11 cellular contexts compared by ENCODE assay signal in the genomic region with DNA sequence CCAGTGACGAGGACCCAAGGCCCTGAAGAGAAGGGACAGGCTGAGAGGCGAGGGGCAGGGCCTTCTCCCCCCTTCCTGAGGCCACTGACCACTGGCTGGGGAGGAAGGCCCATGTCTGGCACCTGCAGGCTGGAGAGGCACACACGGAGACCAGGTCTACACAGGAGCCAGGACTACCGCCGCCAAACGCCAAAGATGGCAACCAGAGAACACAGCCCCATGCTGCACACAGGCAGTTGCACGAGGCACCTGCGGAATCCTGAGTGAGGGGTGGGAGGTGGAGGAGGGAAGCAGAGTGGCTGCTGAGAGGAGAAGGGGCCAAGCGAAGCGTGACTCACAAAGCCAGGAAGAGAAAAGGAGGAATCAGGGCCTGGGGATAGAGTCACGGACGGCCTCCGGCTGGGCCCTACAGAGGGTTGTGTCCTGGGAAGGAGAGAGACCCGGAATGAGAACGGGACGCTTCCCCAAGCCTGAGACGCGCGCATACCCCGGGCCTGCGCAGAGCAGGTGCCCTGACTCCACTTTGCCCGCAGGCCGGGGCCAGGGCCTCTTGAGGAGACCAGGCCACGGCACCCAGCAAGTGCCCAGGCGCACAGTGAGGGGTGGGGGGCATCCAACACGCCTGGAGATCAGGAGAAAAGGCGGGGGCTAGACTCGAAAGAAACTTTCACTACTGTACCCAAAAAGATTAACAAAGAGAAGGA. TPM values are rescaled to one million over a fixed set of nuclear protein-coding genes. Genes with fewer than 3 reads are reported as not detected.
DNase-seq lines count a peak whose midpoint lies in the region; ATAC-seq and TF ChIP-seq lines count a peak whose summit lies in the region.
"Had no signal": no experiment of that assay in that cellular context is flagged by ENCODE, and none has a peak within 500 bp of the region (broad histone marks: within the 10 kb centered on the region; RNA-seq: fewer than 3 reads in every experiment).

No MANE protein-coding gene starts in this region.

- H3K9me3 ChIP-seq in left lung (no peaks in the 10 kb centered on the region), stomach (no peaks in the 10 kb centered on the region)

- no peak for TF ChIP-seq POLR2A in stomach (IDR thresholded peaks at IDR 0.05)

- 89 to 94% (median 92%) methylated on average over 28 of the region's 28 CpGs for WGBS in stomach, 5 donors

- peaks cover 18% of the 10 kb centered on the region for H3K4me1 Mint-ChIP-seq in activated T-cell treated with anti-CD3 and anti-CD28 coated beads, Interleukin-2, amount 50 U/mL, for 24 hours (ENCODE audit: low read depth)
- peaks cover 13% of the 10 kb centered on the region for H3K4me1 Mint-ChIP-seq in activated T-helper 2 cell treated with anti-CD3 and anti-CD28 coated beads, Interferon-gamma antibody, Interleukin-2, Interleukin-4, amounts not matched to agents 10 μg/mL and 5 μg/mL and 100 μg/mL, durations not matched to agents 14 hours and 24 hours and 36 hours (ENCODE audit: low read depth)

- H3K27me3 Mint-ChIP-seq in activated T-cell treated with anti-CD3 and anti-CD28 coated beads, Interleukin-2, amount 50 U/mL, for 24 hours: no peaks in the 10 kb centered on the region
- no peaks in the 10 kb centered on the region for H3K27me3 Mint-ChIP-seq in activated T-helper 2 cell treated with anti-CD3 and anti-CD28 coated beads, Interferon-gamma antibody, Interleukin-2, Interleukin-4, amounts not matched to agents 10 μg/mL and 5 μg/mL and 100 μg/mL, durations not matched to agents 14 hours and 24 hours and 36 hours (ENCODE audit: low read depth)

- no peak overlapping the region for H3K4me3 Mint-ChIP-seq in activated T-cell treated with anti-CD3 and anti-CD28 coated beads, Interleukin-2, amount 50 U/mL, for 24 hours
- no peak overlapping the region for H3K4me3 Mint-ChIP-seq in activated T-helper 2 cell treated with anti-CD3 and anti-CD28 coated beads, Interferon-gamma antibody, Interleukin-2, Interleukin-4, amounts not matched to agents 10 μg/mL and 5 μg/mL and 100 μg/mL, durations not matched to agents 14 hours and 24 hours and 36 hours (ENCODE audit: low read depth)

- in situ Hi-C loops in brain microvascular endothelial cell (cut with HindIII; ENCODE audit: low pct_ligation_motif_present, low sequenced_read_pairs): no loop called here

- no peak for ATAC-seq in left lung

- H3K4me1 ChIP-seq in left lung (peaks cover 0 to 9% of the 10 kb centered on the region in 2 donors), stomach (peaks cover 4 to 21% (median 17%) of the 10 kb centered on the region in 4 donors)

- DNase-seq in activated T-cell treated with anti-CD3 and anti-CD28 coated beads, Interleukin-2, amount 50 U/mL, for 24 hours: no peak
- no peak for DNase-seq in activated T-cell treated with anti-CD3 and anti-CD28 coated beads, Interleukin-2, amount 50 U/mL, for 1 hour
- no peak for DNase-seq in activated T-helper 2 cell treated with anti-CD3 and anti-CD28 coated beads, Interferon-gamma antibody, Interleukin-2, Interleukin-4, amounts not matched to agents 10 μg/mL and 5 μg/mL and 100 μg/mL, durations not matched to agents 14 hours and 24 hours and 36 hours (ENCODE audit: low spot score)
- peak in 1 of 2 donors; percentile 68 for DNase-seq in left lung
- no peak for DNase-seq in stomach
- DNase-seq in OCI-M2 (lab: John Stamatoyannopoulos, UW; ENCODE audit: unreplicated experiment): no peak
- DNase-seq in NCI-H82 (lab: John Stamatoyannopoulos, UW): no peak
- DNase-seq in brain microvascular endothelial cell: no peak
- DNase-seq: NCI-H1417 treated with DMSO at 0.1 percent for 48 hours, PC-9 had no signal

- H3K27ac ChIP-seq in left lung (peak overlapping the region; percentile 24 to 53), stomach (peak overlapping the region in 4 of 5 donors; percentile 32 to 63 (median 44)), brain microvascular endothelial cell (no peak overlapping the region)
- H3K27ac ChIP-seq: PC-9 had no signal

- H3K9me3 Mint-ChIP-seq in activated T-cell treated with anti-CD3 and anti-CD28 coated beads, Interleukin-2, amount 50 U/mL, for 24 hours: no peaks in the 10 kb centered on the region
- H3K9me3 Mint-ChIP-seq in activated T-helper 2 cell treated with anti-CD3 and anti-CD28 coated beads, Interferon-gamma antibody, Interleukin-2, Interleukin-4, amounts not matched to agents 10 μg/mL and 5 μg/mL and 100 μg/mL, durations not matched to agents 14 hours and 24 hours and 36 hours: no peaks in the 10 kb centered on the region

- TF ChIP-seq CTCF in left lung (IDR thresholded peaks at IDR 0.05) (no peak), stomach (IDR thresholded peaks at IDR 0.05) (no peak), brain microvascular endothelial cell (IDR thresholded peaks at IDR 0.05; ENCODE audit: low read depth, low read length, missing control alignments) (no peak)

- H3K36me3 Mint-ChIP-seq in activated T-cell treated with anti-CD3 and anti-CD28 coated beads, Interleukin-2, amount 50 U/mL, for 24 hours (ENCODE audit: low read depth): peaks cover 92% of the 10 kb centered on the region
- peaks cover 30% of the 10 kb centered on the region for H3K36me3 Mint-ChIP-seq in activated T-helper 2 cell treated with anti-CD3 and anti-CD28 coated beads, Interferon-gamma antibody, Interleukin-2, Interleukin-4, amounts not matched to agents 10 μg/mL and 5 μg/mL and 100 μg/mL, durations not matched to agents 14 hours and 24 hours and 36 hours (ENCODE audit: low read depth)

- no peaks in the 10 kb centered on the region for H3K27me3 ChIP-seq in left lung
- no peaks in the 10 kb centered on the region for H3K27me3 ChIP-seq in stomach
- H3K27me3 ChIP-seq in brain microvascular endothelial cell (replicated peaks): no peaks in the 10 kb centered on the region

- intact Hi-C loops in activated T-helper 2 cell treated with anti-CD3 and anti-CD28 coated beads, Interferon-gamma antibody, Interleukin-2, Interleukin-4, amounts not matched to agents 10 μg/mL and 5 μg/mL and 100 μg/mL, durations not matched to agents 14 hours and 24 hours and 36 hours (cut with micrococcal nuclease): no loop called here
- intact Hi-C loops in left lung (cut with DNase I): no loop called here
- intact Hi-C loops in stomach (cut with DNase I; ENCODE audit: low total_unique reads): no loop called here

- peak overlapping the region; percentile 86 for H3K27ac Mint-ChIP-seq in activated T-cell treated with anti-CD3 and anti-CD28 coated beads, Interleukin-2, amount 50 U/mL, for 24 hours
- peak overlapping the region; percentile 93 for H3K27ac Mint-ChIP-seq in activated T-helper 2 cell treated with anti-CD3 and anti-CD28 coated beads, Interferon-gamma antibody, Interleukin-2, Interleukin-4, amounts not matched to agents 10 μg/mL and 5 μg/mL and 100 μg/mL, durations not matched to agents 14 hours and 24 hours and 36 hours

- TF ChIP-seq EP300 in stomach (IDR thresholded peaks at IDR 0.05): no peak

- no peak overlapping the region for H3K4me3 ChIP-seq in left lung
- no peak overlapping the region for H3K4me3 ChIP-seq in stomach
- no peak overlapping the region for H3K4me3 ChIP-seq in brain microvascular endothelial cell (ENCODE audit: low read depth, low read length)
- H3K4me3 ChIP-seq: PC-9, smooth muscle cell had no signal

- H3K36me3 ChIP-seq in left lung (peaks cover 0 to 50% of the 10 kb centered on the region in 2 donors), stomach (peaks cover 36 to 81% (median 72%) of the 10 kb centered on the region in 4 donors), brain microvascular endothelial cell (replicated peaks) (peaks cover 39% of the 10 kb centered on the region)

RNA-seq across cellular contexts. Expression of a gene that starts 28.7 kb away (rescaled TPM):
- total RNA-seq in activated T-helper 2 cell treated with anti-CD3 and anti-CD28 coated beads, Interferon-gamma antibody, Interleukin-2, Interleukin-4, amounts not matched to agents 10 μg/mL and 5 μg/mL and 100 μg/mL, durations not matched to agents 14 hours and 24 hours and 36 hours: 12.3 and 12.4 TPM in 2 replicates
- total RNA-seq in left lung: 1 to 10 TPM; 2.3 to 6.7 TPM
- 1 to 10 TPM in 1 of 5 donors, under 1 TPM in 1, not detected in 3; 0.55 to 4.3 TPM for total RNA-seq in stomach
- polyA plus RNA-seq in stomach: 1 to 10 TPM; 2.4 to 4.9 (median 4.5) TPM

RNA-seq across cellular contexts. Expression of a gene that starts 37.7 kb away (rescaled TPM):
- 33.6 and 40.1 TPM in 2 replicates for total RNA-seq in activated T-helper 2 cell treated with anti-CD3 and anti-CD28 coated beads, Interferon-gamma antibody, Interleukin-2, Interleukin-4, amounts not matched to agents 10 μg/mL and 5 μg/mL and 100 μg/mL, durations not matched to agents 14 hours and 24 hours and 36 hours
- total RNA-seq in left lung: 10 to 100 TPM; 21.0 to 21.9 TPM
- 1,000 to 10,000 TPM in 1 of 5 donors, 10 to 100 TPM in 4; 20.9 to 1,171 (median 41.5) TPM for total RNA-seq in stomach
- 10 to 100 TPM in 1 of 3 donors, 1 to 10 TPM in 2; 6.4 to 11.7 (median 8.2) TPM for polyA plus RNA-seq in stomach

RNA-seq across cellular contexts. Expression of a gene that starts 46.3 kb away (rescaled TPM):
- 40.6 and 43.6 TPM in 2 replicates for total RNA-seq in activated T-helper 2 cell treated with anti-CD3 and anti-CD28 coated beads, Interferon-gamma antibody, Interleukin-2, Interleukin-4, amounts not matched to agents 10 μg/mL and 5 μg/mL and 100 μg/mL, durations not matched to agents 14 hours and 24 hours and 36 hours
- 10 to 100 TPM; 68.2 to 75.9 TPM for total RNA-seq in left lung
- total RNA-seq in stomach: 100 to 1,000 TPM in 1 of 5 donors, 10 to 100 TPM in 4; 24.6 to 111 (median 50.1) TPM
- 10 to 100 TPM; 31.5 to 62.0 (median 50.1) TPM for polyA plus RNA-seq in stomach
